24 cellular contexts compared by ENCODE assay signal in the genomic region with DNA sequence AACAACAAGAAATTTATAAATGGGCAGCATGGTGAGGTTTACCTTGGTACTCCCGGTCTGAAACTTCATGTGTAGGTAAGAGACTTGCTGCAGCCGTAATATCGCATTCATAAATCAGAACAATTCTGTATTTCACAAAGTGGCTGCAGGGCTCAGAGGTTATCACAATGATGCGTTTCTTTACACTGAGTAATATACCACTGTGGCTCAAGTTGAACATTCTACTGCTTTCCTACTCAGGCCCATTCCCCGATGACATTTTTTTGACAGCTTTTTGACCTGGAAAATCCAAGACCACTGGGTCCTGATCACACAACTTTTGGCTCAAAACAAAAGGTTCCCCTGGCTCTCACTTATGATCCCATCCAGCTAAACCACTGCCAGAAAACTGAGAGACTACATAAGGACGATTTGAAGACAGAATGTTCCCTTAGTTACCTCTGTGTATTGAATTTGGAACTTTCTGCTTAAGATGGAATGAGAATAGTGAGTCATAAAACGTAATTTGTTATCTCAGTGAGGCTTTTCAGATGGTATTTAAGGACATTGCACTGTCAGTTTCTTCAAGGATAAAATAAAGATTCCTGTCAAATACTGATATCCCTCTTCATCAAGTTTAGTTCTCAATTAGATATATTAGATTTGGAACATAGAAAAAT.
A peak's percentile ranks its signal among the peaks of the same experiment; 100 is the strongest.
DNase-seq lines count a peak whose midpoint lies in the region; ATAC-seq and TF ChIP-seq lines count a peak whose summit lies in the region.
"Had no signal": no experiment of that assay in that cellular context is flagged by ENCODE, and none has a peak within 500 bp of the region (broad histone marks: within the 10 kb centered on the region; RNA-seq: fewer than 3 reads in every experiment).

No MANE protein-coding gene starts in this region.

- H3K36me3 ChIP-seq in esophagus muscularis mucosa (no peaks in the 10 kb centered on the region), gastrocnemius medialis (no peaks in the 10 kb centered on the region)

- ATAC-seq in right cardiac atrium = peak; percentile 71 to 87
- peak; percentile 75 to 78 for ATAC-seq in gastrocnemius medialis
- ATAC-seq: activated CD8-positive, alpha-beta T cell treated with anti-CD3 and anti-CD28 coated beads, Interleukin-2, amount 10 ng/mL, durations not matched to agents 7 days and 5 days had no signal

- intact Hi-C loops in esophagus muscularis mucosa (cut with DNase I) = loop anchor here (5.0 kb wide), 1 partner anchor 80 kb away; the partner anchor contains the start of gene FBXL7
- intact Hi-C loops in right cardiac atrium (cut with DNase I) = no loop called here
- intact Hi-C loops in gastrocnemius medialis (cut with DNase I; ENCODE audit: low total_unique reads) = no loop called here
- intact Hi-C loops in activated CD4-positive, alpha-beta T cell treated with anti-CD3 and anti-CD28 coated beads, Interleukin-2, amount 10 ng/mL, durations not matched to agents 24 days and 14 days (cut with micrococcal nuclease) = no loop called here

- TF ChIP-seq CTCF in esophagus muscularis mucosa (IDR thresholded peaks at IDR 0.05) = no peak
- no peak for TF ChIP-seq CTCF in gastrocnemius medialis (IDR thresholded peaks at IDR 0.05 in 4 of 5, conservative IDR thresholded peaks at IDR 0.05 in 1 of 5)

- H3K4me1 Mint-ChIP-seq in activated CD4-positive, alpha-beta T cell treated with anti-CD3 and anti-CD28 coated beads, Interleukin-2, amount 10 ng/mL, durations not matched to agents 24 days and 14 days = no peaks in the 10 kb centered on the region
- H3K4me1 Mint-ChIP-seq: CD14-positive monocyte, memory B cell had no signal

- H3K4me3 ChIP-seq in esophagus muscularis mucosa = no peak overlapping the region
- H3K4me3 ChIP-seq in right cardiac atrium (ENCODE audit: low read length) = no peak overlapping the region
- H3K4me3 ChIP-seq in gastrocnemius medialis = no peak overlapping the region

- no peaks in the 10 kb centered on the region for H3K36me3 Mint-ChIP-seq in activated CD4-positive, alpha-beta T cell treated with anti-CD3 and anti-CD28 coated beads, Interleukin-2, amount 10 ng/mL, durations not matched to agents 24 days and 14 days (ENCODE audit: low read depth)
- H3K36me3 Mint-ChIP-seq: CD14-positive monocyte, memory B cell had no signal

- in situ Hi-C loops in gastrocnemius medialis (cut with MboI; ENCODE audit: low sequenced_read_pairs in 4 of 4) = no loop called here

- peak; percentile 45 for DNase-seq in amniotic epithelial cell (ENCODE audit: low read depth)
- DNase-seq in esophagus muscularis mucosa (ENCODE audit: extremely low spot score) = no peak
- DNase-seq in right cardiac atrium = no peak
- peak in 1 of 2 donors; percentile 24 for DNase-seq in gastrocnemius medialis
- no peak for DNase-seq in activated CD4-positive, alpha-beta T cell treated with anti-CD3 and anti-CD28 coated beads, Interleukin-2, amount 10 ng/mL, durations not matched to agents 24 days and 14 days
- no peak for DNase-seq in activated gamma-delta T cell treated with Interleukin-2 at 50 U/mL for 16 hours
- no peak for DNase-seq in RKO (ENCODE audit: low spot score)
- DNase-seq in activated CD8-positive, alpha-beta memory T cell treated with anti-CD3 and anti-CD28 coated beads, Interleukin-2, amount 50 U/mL, for 48 hours = no peak
- DNase-seq: activated CD4-positive, CD25-positive, alpha-beta regulatory T cell treated with anti-CD3 and anti-CD28 coated beads, Interleukin-2, amount 50 U/mL, for 72 hours; activated CD8-positive, alpha-beta T cell treated with anti-CD3 and anti-CD28 coated beads, Interleukin-2, amount 10 ng/mL, durations not matched to agents 7 days and 5 days; activated T-cell treated with anti-CD3 and anti-CD28 coated beads, Interleukin-2, amount 50 U/mL, for 1 hour; anterior cingulate cortex; EL; HFFc6; islet precursor cell; Kasumi-1; NCI-H2029; NCI-H345; NCI-H82; OCI-M1; SHP77 treated with DMSO at 0.1 percent for 48 hours; substantia nigra had no signal

- 45% methylated on average over 7 of the region's 7 CpGs for WGBS in esophagus muscularis mucosa
- 55% methylated on average over 7 of the region's 7 CpGs for WGBS in right cardiac atrium

- TF ChIP-seq EP300 in esophagus muscularis mucosa (IDR thresholded peaks at IDR 0.05) = no peak

- H3K4me1 ChIP-seq in esophagus muscularis mucosa (peaks cover 0 to 54% (median 37%) of the 10 kb centered on the region in 4 donors), right cardiac atrium (ENCODE audit: control insufficient read depth, insufficient read depth, low read length) (no peaks in the 10 kb centered on the region), gastrocnemius medialis (no peaks in the 10 kb centered on the region)

- H3K9me3 ChIP-seq in esophagus muscularis mucosa = no peaks in the 10 kb centered on the region
- no peaks in the 10 kb centered on the region for H3K9me3 ChIP-seq in right cardiac atrium (ENCODE audit: control insufficient read depth, low read length)
- no peaks in the 10 kb centered on the region for H3K9me3 ChIP-seq in gastrocnemius medialis

- TF ChIP-seq POLR2A in esophagus muscularis mucosa (IDR thresholded peaks at IDR 0.05; ENCODE audit: low read depth) (no peak), gastrocnemius medialis (IDR thresholded peaks at IDR 0.05) (no peak)

- H3K27ac Mint-ChIP-seq in activated CD4-positive, alpha-beta T cell treated with anti-CD3 and anti-CD28 coated beads, Interleukin-2, amount 10 ng/mL, durations not matched to agents 24 days and 14 days = no peak overlapping the region
- H3K27ac Mint-ChIP-seq: activated CD8-positive, alpha-beta T cell treated with anti-CD3 and anti-CD28 coated beads, Interleukin-2, amount 10 ng/mL, durations not matched to agents 7 days and 5 days; CD14-positive monocyte; HFFc6; memory B cell had no signal

- H3K4me3 Mint-ChIP-seq in activated CD4-positive, alpha-beta T cell treated with anti-CD3 and anti-CD28 coated beads, Interleukin-2, amount 10 ng/mL, durations not matched to agents 24 days and 14 days = no peak overlapping the region
- H3K4me3 Mint-ChIP-seq: activated CD8-positive, alpha-beta T cell treated with anti-CD3 and anti-CD28 coated beads, Interleukin-2, amount 10 ng/mL, durations not matched to agents 7 days and 5 days; CD14-positive monocyte; HFFc6; memory B cell had no signal

- peaks cover 3% of the 10 kb centered on the region for H3K9me3 Mint-ChIP-seq in activated CD4-positive, alpha-beta T cell treated with anti-CD3 and anti-CD28 coated beads, Interleukin-2, amount 10 ng/mL, durations not matched to agents 24 days and 14 days
- H3K9me3 Mint-ChIP-seq: HFFc6 had no signal

- H3K27me3 Mint-ChIP-seq in activated CD4-positive, alpha-beta T cell treated with anti-CD3 and anti-CD28 coated beads, Interleukin-2, amount 10 ng/mL, durations not matched to agents 24 days and 14 days = no peaks in the 10 kb centered on the region
- H3K27me3 Mint-ChIP-seq: memory B cell had no signal

- H3K27me3 ChIP-seq in esophagus muscularis mucosa (no peaks in the 10 kb centered on the region), right cardiac atrium (ENCODE audit: control insufficient read depth, insufficient read depth) (no peaks in the 10 kb centered on the region), gastrocnemius medialis (no peaks in the 10 kb centered on the region)

- H3K27ac ChIP-seq in esophagus muscularis mucosa (replicated peaks in 1 of 4) (peak overlapping the region; percentile 35 to 76 (median 70)), right cardiac atrium (ENCODE audit: low read length) (no peak overlapping the region), gastrocnemius medialis (no peak overlapping the region)

Comparison
In these comparisons a context has a peak if more than half of its experiments do, and no peak if none do; other contexts are left out.
1. H3K27ac ChIP-seq: peak in esophagus muscularis mucosa (4 of 4); none in right cardiac atrium (single experiment) and gastrocnemius medialis (0 of 4).